ENCODE assay signal across 17 cellular contexts in genomic region chr7:3911685-3912084, GRCh38.
DNase-seq lines count a peak whose midpoint lies in the region; ATAC-seq and TF ChIP-seq lines count a peak whose summit lies in the region.
"Had no signal": no experiment of that assay in that cellular context is flagged by ENCODE, and none has a peak within 500 bp of the region (broad histone marks: within the 10 kb centered on the region; RNA-seq: fewer than 3 reads in every experiment).

No MANE protein-coding gene starts in this region.

- H3K27ac ChIP-seq in mammary epithelial cell (ENCODE audit: insufficient read depth, low read depth, low read length) (no peak overlapping the region), tibial nerve (peak overlapping the region in 3 of 4 donors; percentile 58 to 77 (median 76))
- H3K27ac ChIP-seq: ascending aorta, C4-2B, neutrophil had no signal

- no peak overlapping the region for H3K9ac ChIP-seq in mammary epithelial cell (ENCODE audit: insufficient read depth, low read length)

- no peak for TF ChIP-seq POLR2A in tibial nerve (IDR thresholded peaks at IDR 0.05)

- peaks cover 7% of the 10 kb centered on the region for H3K27me3 Mint-ChIP-seq in activated naive CD8-positive, alpha-beta T cell treated with anti-CD3 and anti-CD28 coated beads, Interleukin-2, amount 50 U/mL, for 24 hours
- H3K27me3 Mint-ChIP-seq in activated naive CD8-positive, alpha-beta T cell treated with anti-CD3 and anti-CD28 coated beads for 36 hours = peaks cover 14% of the 10 kb centered on the region

- intact Hi-C loops in mammary epithelial cell (cut with micrococcal nuclease) = no loop called here

- H3K4me2 ChIP-seq in mammary epithelial cell (ENCODE audit: insufficient read depth, low read depth, low read length) = no peak overlapping the region

- H3K27ac Mint-ChIP-seq in activated naive CD8-positive, alpha-beta T cell treated with anti-CD3 and anti-CD28 coated beads, Interleukin-2, amount 50 U/mL, for 24 hours = no peak overlapping the region
- H3K27ac Mint-ChIP-seq in activated naive CD8-positive, alpha-beta T cell treated with anti-CD3 and anti-CD28 coated beads for 36 hours = no peak overlapping the region
- H3K27ac Mint-ChIP-seq: T-cell had no signal

- CTCF ChIA-PET in mammary epithelial cell (lab: Charles Lee; ENCODE audit: low non-redundant PET) = interaction anchor here (0.6 kb wide), 1 partner anchor 567 kb away, joined by 4 read pairs; no protein-coding TSS in a partner anchor

- H3K4me3 ChIP-seq in mammary epithelial cell (replicated peaks in 1 of 3; ENCODE audit: insufficient read depth in 1 of 3, low read depth in 2 of 3, low read length in 3 of 3) = no peak overlapping the region
- H3K4me3 ChIP-seq in tibial nerve = no peak overlapping the region
- H3K4me3 ChIP-seq: ascending aorta had no signal

- no peaks in the 10 kb centered on the region for H3K27me3 ChIP-seq in mammary epithelial cell (ENCODE audit: insufficient read depth, low read length)
- no peaks in the 10 kb centered on the region for H3K27me3 ChIP-seq in tibial nerve
- H3K27me3 ChIP-seq: ascending aorta, neutrophil had no signal

- in situ Hi-C loops in mammary epithelial cell (cut with MboI; ENCODE audit: low sequenced_read_pairs in 2 of 2) = loop anchor here in 1 of 2 donors (25.0 kb wide), 1 partner anchor 576 kb away; no protein-coding TSS in a partner anchor

- 13% methylated on average over 3 of the region's 4 CpGs for WGBS in mammary epithelial cell (ENCODE audit: low coverage, missing lambda C conversion rate)
- 63 to 75% methylated on average over 4 of the region's 4 CpGs for WGBS in tibial nerve, 2 donors

- dilution Hi-C loops in mammary epithelial cell (cut with HindIII; ENCODE audit: low sequenced_read_pairs) = no loop called here

- H3K36me3 ChIP-seq in mammary epithelial cell (ENCODE audit: insufficient read depth, low read length) (no peaks in the 10 kb centered on the region), tibial nerve (no peaks in the 10 kb centered on the region)
- H3K36me3 ChIP-seq: ascending aorta, neutrophil had no signal

- no peak for TF ChIP-seq CTCF in mammary epithelial cell (conservative IDR thresholded peaks at IDR 0.05 in 1 of 2, IDR thresholded peaks at IDR 0.05 in 1 of 2; ENCODE audit: extremely low read depth in 1 of 2, insufficient read depth in 1 of 2, low read depth in 1 of 2, low read length in 2 of 2)
- no peak for TF ChIP-seq CTCF in tibial nerve (IDR thresholded peaks at IDR 0.05)

- BruUV-seq in mammary epithelial cell (replicated peaks; lab: Mats Ljungman, UMichigan) = no TSS peak

- H4K20me1 ChIP-seq in mammary epithelial cell (ENCODE audit: insufficient read depth, low read length) = no peaks in the 10 kb centered on the region

- no peak for TF ChIP-seq EP300 in tibial nerve (IDR thresholded peaks at IDR 0.05)

- H3K4me1 ChIP-seq in mammary epithelial cell (ENCODE audit: insufficient read depth, low read length) = no peaks in the 10 kb centered on the region
- H3K4me1 ChIP-seq in tibial nerve = peaks cover 0 to 22% (median 4%) of the 10 kb centered on the region in 4 donors
- H3K4me1 ChIP-seq: ascending aorta had no signal

- no peaks in the 10 kb centered on the region for H3K36me3 Mint-ChIP-seq in activated naive CD8-positive, alpha-beta T cell treated with anti-CD3 and anti-CD28 coated beads, Interleukin-2, amount 50 U/mL, for 24 hours (ENCODE audit: low read depth)
- no peaks in the 10 kb centered on the region for H3K36me3 Mint-ChIP-seq in activated naive CD8-positive, alpha-beta T cell treated with anti-CD3 and anti-CD28 coated beads for 36 hours
- H3K36me3 Mint-ChIP-seq: T-cell had no signal

- no peak for DNase-seq in activated naive CD8-positive, alpha-beta T cell treated with anti-CD3 and anti-CD28 coated beads, Interleukin-2, amount 50 U/mL, for 24 hours
- DNase-seq in activated naive CD8-positive, alpha-beta T cell treated with anti-CD3 and anti-CD28 coated beads for 36 hours = no peak
- peak; percentile 94 for DNase-seq in mammary epithelial cell
- DNase-seq in iris pigment epithelial cell (ENCODE audit: low read depth) = peak; percentile 14
- no peak for DNase-seq in tibial nerve (ENCODE audit: low spot score in 2 of 2)
- no peak for DNase-seq in KG1 (lab: John Stamatoyannopoulos, UW)
- DNase-seq in OCI-M1 (lab: John Stamatoyannopoulos, UW) = no peak
- DNase-seq: activated naive CD4-positive, alpha-beta T cell; DMS153; foreskin melanocyte; NCI-H2029; SHP77; T-cell had no signal

- H3K9me3 ChIP-seq in mammary epithelial cell (replicated peaks; ENCODE audit: insufficient read depth, low read length) = peaks cover 18% of the 10 kb centered on the region
- peaks cover 0 to 4% (median 0%) of the 10 kb centered on the region in 4 donors for H3K9me3 ChIP-seq in tibial nerve
- H3K9me3 ChIP-seq: ascending aorta, neutrophil had no signal

- H3K79me2 ChIP-seq in mammary epithelial cell (ENCODE audit: insufficient read depth, low read length) = no peaks in the 10 kb centered on the region

- H2AFZ ChIP-seq in mammary epithelial cell (ENCODE audit: low read depth, low read length) = no peak overlapping the region

- H3K9me3 Mint-ChIP-seq in activated naive CD8-positive, alpha-beta T cell treated with anti-CD3 and anti-CD28 coated beads, Interleukin-2, amount 50 U/mL, for 24 hours = no peaks in the 10 kb centered on the region
- H3K9me3 Mint-ChIP-seq in activated naive CD8-positive, alpha-beta T cell treated with anti-CD3 and anti-CD28 coated beads for 36 hours = no peaks in the 10 kb centered on the region
- H3K9me3 Mint-ChIP-seq: T-cell had no signal

- H3K4me1 Mint-ChIP-seq in activated naive CD8-positive, alpha-beta T cell treated with anti-CD3 and anti-CD28 coated beads, Interleukin-2, amount 50 U/mL, for 24 hours = peaks cover 13% of the 10 kb centered on the region
- H3K4me1 Mint-ChIP-seq in activated naive CD8-positive, alpha-beta T cell treated with anti-CD3 and anti-CD28 coated beads for 36 hours = peaks cover 3% of the 10 kb centered on the region
- H3K4me1 Mint-ChIP-seq: T-cell had no signal

- no peak overlapping the region for H3K4me3 Mint-ChIP-seq in activated naive CD8-positive, alpha-beta T cell treated with anti-CD3 and anti-CD28 coated beads, Interleukin-2, amount 50 U/mL, for 24 hours
- H3K4me3 Mint-ChIP-seq in activated naive CD8-positive, alpha-beta T cell treated with anti-CD3 and anti-CD28 coated beads for 36 hours = no peak overlapping the region
- H3K4me3 Mint-ChIP-seq: T-cell had no signal

- peak; percentile 45 for ATAC-seq in activated naive CD8-positive, alpha-beta T cell treated with anti-CD3 and anti-CD28 coated beads, Interleukin-2, amount 50 U/mL, for 24 hours
- no peak for ATAC-seq in GM21786 (IDR thresholded peaks at IDR 0.05; ENCODE audit: unreplicated experiment)
- ATAC-seq: T-cell had no signal

Comparison
In these comparisons a context has a peak if more than half of its experiments do, and no peak if none do; other contexts are left out.
1. DNase-seq: peak in mammary epithelial cell (single experiment) and iris pigment epithelial cell (single experiment); none in activated naive CD8-positive, alpha-beta T cell treated with anti-CD3 and anti-CD28 coated beads, Interleukin-2, amount 50 U/mL, for 24 hours (single experiment), activated naive CD8-positive, alpha-beta T cell treated with anti-CD3 and anti-CD28 coated beads for 36 hours (single experiment), tibial nerve (0 of 2), KG1 (single experiment) and OCI-M1 (single experiment).